Comparison of ENCODE assay signal across 12 cellular contexts in the genomic region with DNA sequence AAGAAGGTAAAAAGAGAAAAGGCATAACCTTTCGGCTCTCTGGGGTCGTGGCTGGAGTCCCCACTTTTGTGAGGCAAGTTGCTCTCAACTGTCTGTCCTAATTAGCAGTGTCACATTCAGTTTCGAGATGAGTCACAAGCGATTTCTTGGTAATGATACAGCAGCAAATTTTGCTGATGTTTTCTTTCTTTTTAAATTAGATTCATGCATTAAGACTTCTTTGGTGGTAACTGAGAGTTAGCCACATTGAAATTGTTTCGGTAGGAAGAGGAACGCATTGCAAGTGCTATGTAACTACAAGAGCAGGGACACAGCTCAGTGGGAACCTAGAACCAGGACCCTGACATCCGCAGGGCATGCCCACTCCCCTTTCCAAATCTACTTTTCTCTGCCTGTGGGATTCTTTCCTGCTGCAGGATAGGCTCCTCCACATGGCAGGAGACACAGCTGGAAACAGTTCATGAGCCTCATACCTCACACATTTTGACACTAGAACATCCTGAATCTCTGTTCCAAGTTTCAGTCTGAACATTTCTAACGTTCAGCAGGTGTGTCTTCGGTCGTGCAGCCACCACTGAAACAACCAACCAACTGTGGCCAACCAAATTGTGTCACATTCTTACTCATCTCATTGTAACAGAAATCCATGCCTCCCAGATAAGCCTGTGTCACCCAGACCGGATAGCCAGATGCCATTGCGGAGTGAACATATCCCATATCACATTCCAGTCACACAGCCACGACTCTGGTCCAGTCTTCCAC.
DNase-seq lines count a peak whose midpoint lies in the region; ATAC-seq lines count a peak whose summit lies in the region.
"Had no signal": no experiment of that assay in that cellular context is flagged by ENCODE, and none has a peak within 500 bp of the region (broad histone marks: within the 10 kb centered on the region; RNA-seq: fewer than 3 reads in every experiment).

No MANE protein-coding gene starts in this region.

- no peaks in the 10 kb centered on the region for H3K9me2 ChIP-seq in GM23248 (ENCODE audit: insufficient read depth)

- H3K9me3 Mint-ChIP-seq in CD8-positive, alpha-beta memory T cell, result peaks cover 0 to 2% (median 0%) of the 10 kb centered on the region in 5 donors

- CTCF ChIA-PET in CD8-positive, alpha-beta memory T cell (lab: Charles Lee), result no interaction called here

- ATAC-seq in GM18909 (IDR thresholded peaks at IDR 0.05; ENCODE audit: poor library complexity, unreplicated experiment) (peak; percentile 83), HG02610 (IDR thresholded peaks at IDR 0.05; ENCODE audit: unreplicated experiment) (peak; percentile 85), HG03460 (IDR thresholded peaks at IDR 0.05; ENCODE audit: unreplicated experiment) (peak; percentile 77)

- no peaks in the 10 kb centered on the region for H3K36me3 ChIP-seq in CD8-positive, alpha-beta memory T cell (ENCODE audit: insufficient read depth, low read length)
- H3K36me3 ChIP-seq in GM23248 (ENCODE audit: low read depth), result no peaks in the 10 kb centered on the region
- H3K36me3 ChIP-seq: ascending aorta had no signal

- DNase-seq in CD8-positive, alpha-beta memory T cell, result no peak
- DNase-seq in NCI-H1092 (lab: John Stamatoyannopoulos, UW), result no peak
- no peak for DNase-seq in foreskin melanocyte
- no peak for DNase-seq in GM23248
- no peak for DNase-seq in germinal center (ENCODE audit: low spot score)
- DNase-seq: erythroblast, kidney had no signal

- H3K4me1 ChIP-seq in CD8-positive, alpha-beta memory T cell (ENCODE audit: insufficient read depth, low read length), result no peaks in the 10 kb centered on the region
- H3K4me1 ChIP-seq in GM23248 (ENCODE audit: insufficient read depth), result no peaks in the 10 kb centered on the region
- H3K4me1 ChIP-seq: ascending aorta had no signal

- H3K4me2 ChIP-seq in GM23248 (ENCODE audit: unreplicated experiment), result no peak overlapping the region

- H3K79me2 ChIP-seq in GM23248 (ENCODE audit: insufficient read depth), result no peaks in the 10 kb centered on the region

- H3K9ac ChIP-seq in GM23248, result no peak overlapping the region

- H3K4me1 Mint-ChIP-seq in CD8-positive, alpha-beta memory T cell, result peaks cover 16 to 40% (median 37%) of the 10 kb centered on the region in 3 donors

- no peaks in the 10 kb centered on the region for H3K36me3 Mint-ChIP-seq in CD8-positive, alpha-beta memory T cell

- in situ Hi-C loops in GM23248 (cut with MboI), result no loop called here

- peaks cover 0 to 1% of the 10 kb centered on the region in 2 donors for H3K27me3 Mint-ChIP-seq in CD8-positive, alpha-beta memory T cell

- peak overlapping the region in 5 of 8 donors; percentile 20 to 62 (median 52) for H3K27ac Mint-ChIP-seq in CD8-positive, alpha-beta memory T cell
- H3K27ac Mint-ChIP-seq: progenitor cell of endocrine pancreas had no signal

- peak overlapping the region in 6 of 7 donors; percentile 6 to 42 (median 30) for H3K4me3 Mint-ChIP-seq in CD8-positive, alpha-beta memory T cell

- POLR2A ChIA-PET in CD8-positive, alpha-beta memory T cell (lab: Charles Lee), result no interaction called here

- H4K20me1 ChIP-seq in GM23248 (ENCODE audit: insufficient read depth), result no peaks in the 10 kb centered on the region

- WGBS in GM23248 (ENCODE audit: low coverage in 1 of 2, low lambda C conversion rate in 2 of 2, missing lambda C conversion rate in 2 of 2), 2 experiments, result 25 to 28% methylated on average over 13 of the region's 13 CpGs

- no peaks in the 10 kb centered on the region for H3F3A ChIP-seq in GM23248 (ENCODE audit: insufficient read depth)

- no peak overlapping the region for H2AFZ ChIP-seq in GM23248

- H3K27me3 ChIP-seq in CD8-positive, alpha-beta memory T cell (ENCODE audit: insufficient read depth, low read length, poor library complexity, severe bottlenecking), result no peaks in the 10 kb centered on the region
- H3K27me3 ChIP-seq in GM23248 (replicated peaks; ENCODE audit: insufficient read depth), result peaks cover 46% of the 10 kb centered on the region
- H3K27me3 ChIP-seq: ascending aorta had no signal

- H3K9me3 ChIP-seq in CD8-positive, alpha-beta memory T cell (ENCODE audit: low read length), result no peaks in the 10 kb centered on the region
- no peaks in the 10 kb centered on the region for H3K9me3 ChIP-seq in GM23248 (ENCODE audit: low read depth)
- H3K9me3 ChIP-seq: ascending aorta had no signal

- H3K4me3 ChIP-seq in CD8-positive, alpha-beta memory T cell (ENCODE audit: low read length), result no peak overlapping the region
- no peak overlapping the region for H3K4me3 ChIP-seq in GM23248
- H3K4me3 ChIP-seq: ascending aorta had no signal

- no peak overlapping the region for H3K27ac ChIP-seq in CD8-positive, alpha-beta memory T cell (ENCODE audit: low read depth, low read length)
- no peak overlapping the region for H3K27ac ChIP-seq in GM23248
- H3K27ac ChIP-seq: ascending aorta had no signal
